8 cellular contexts compared by ENCODE assay signal in the genomic region with DNA sequence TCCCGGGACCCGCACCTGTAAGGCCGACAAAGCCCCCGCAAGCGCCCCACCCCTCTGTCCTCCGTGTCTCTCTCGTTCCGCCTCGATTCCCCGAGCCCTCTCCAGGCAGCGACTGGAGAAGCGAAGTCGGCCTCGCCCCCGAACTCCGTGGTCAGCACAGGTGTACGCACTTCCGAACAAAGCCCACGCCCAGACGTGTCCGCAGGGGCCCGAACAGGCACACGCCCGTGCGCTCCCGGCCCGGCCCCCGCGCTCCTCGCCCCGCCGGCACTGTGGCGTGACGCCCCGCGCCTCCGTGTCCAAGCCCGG. TPM values are rescaled to one million over a fixed set of nuclear protein-coding genes. Genes with fewer than 3 reads are reported as not detected.
A peak's percentile ranks its signal among the peaks of the same experiment; 100 is the strongest.
DNase-seq lines count a peak whose midpoint lies in the region; ATAC-seq and TF ChIP-seq lines count a peak whose summit lies in the region.

No MANE protein-coding gene starts in this region.

- CTCF ChIA-PET in CD8-positive, alpha-beta T cell (lab: Charles Lee): interaction anchor here (1.0 to 5.7 kb wide), 3 partner anchors 13 to 70 kb away, joined by 3 to 77 read pairs (median 27); no protein-coding TSS in a partner anchor
- CTCF ChIA-PET in CD4-positive, alpha-beta memory T cell (lab: Charles Lee; ENCODE audit: partially characterized antibody): no interaction called here

- POLR2A ChIA-PET in CD8-positive, alpha-beta T cell (lab: Charles Lee): interaction anchor here (0.8 to 1.5 kb wide), 4 partner anchors 11 to 69 kb away, joined by 3 to 4 read pairs (median 3); no protein-coding TSS in a partner anchor
- POLR2A ChIA-PET in CD4-positive, alpha-beta memory T cell (lab: Charles Lee; ENCODE audit: partially characterized antibody): no interaction called here

- H3K36me3 Mint-ChIP-seq in CD8-positive, alpha-beta T cell: no peaks in the 10 kb centered on the region
- peaks cover 0 to 17% of the 10 kb centered on the region in 2 donors for H3K36me3 Mint-ChIP-seq in activated naive CD4-positive, alpha-beta T cell treated with anti-CD3 and anti-CD28 coated beads, Interleukin-2, amount 50 U/mL, for 72 hours
- no peaks in the 10 kb centered on the region for H3K36me3 Mint-ChIP-seq in CD4-positive, alpha-beta memory T cell

- H3K27me3 ChIP-seq in CD8-positive, alpha-beta T cell (ENCODE audit: insufficient read depth, low read length): no peaks in the 10 kb centered on the region
- H3K27me3 ChIP-seq in HAP-1 (ENCODE audit: low read depth): peaks cover 63% of the 10 kb centered on the region
- H3K27me3 ChIP-seq in iPS-15b (ENCODE audit: control insufficient read depth, insufficient read depth, low read length): peaks cover 45% of the 10 kb centered on the region
- peaks cover 22% of the 10 kb centered on the region for H3K27me3 ChIP-seq in CD4-positive, alpha-beta memory T cell (ENCODE audit: insufficient read depth, low read length)

- in situ Hi-C loops in HAP-1 (cut with MboI; ENCODE audit: low sequenced_read_pairs): loop anchor here (10.0 kb wide), 1 partner anchor 281 kb away; no protein-coding TSS in a partner anchor

- no peak overlapping the region for H3K9ac ChIP-seq in iPS-15b (ENCODE audit: low read depth, low read length)

- peak overlapping the region; percentile 49 for H3K27ac ChIP-seq in CD8-positive, alpha-beta T cell (ENCODE audit: low read depth, low read length)
- no peak overlapping the region for H3K27ac ChIP-seq in CD4-positive, alpha-beta memory T cell (ENCODE audit: low read depth, low read length)

- peaks cover 48% of the 10 kb centered on the region for H3K4me1 Mint-ChIP-seq in CD8-positive, alpha-beta T cell (ENCODE audit: low read depth)
- peaks cover 2 to 23% (median 9%) of the 10 kb centered on the region in 4 donors for H3K4me1 Mint-ChIP-seq in CD4-positive, alpha-beta memory T cell

- intact Hi-C loops in CD8-positive, alpha-beta T cell (cut with DNase I, micrococcal nuclease): loop anchor here in 1 of 2 experiments (5.0 kb wide), 1 partner anchor 112 kb away; a partner anchor contains a TSS
- intact Hi-C loops in CD4-positive, alpha-beta memory T cell (cut with micrococcal nuclease): no loop called here

- ATAC-seq in CD8-positive, alpha-beta T cell: peak; percentile 6
- peak; percentile 27 to 39 for ATAC-seq in activated naive CD4-positive, alpha-beta T cell treated with anti-CD3 and anti-CD28 coated beads, Interleukin-2, amount 50 U/mL, for 72 hours
- ATAC-seq in stimulated activated naive CD8-positive, alpha-beta T cell treated with anti-CD3 and anti-CD28 coated beads, Interleukin-15, Interleukin-2, amounts not matched to agents 100 U/mL and 50 U/mL, for 24 hours: peak; percentile 12

- no peaks in the 10 kb centered on the region for H3K9me3 Mint-ChIP-seq in CD8-positive, alpha-beta T cell
- no peaks in the 10 kb centered on the region for H3K9me3 Mint-ChIP-seq in activated naive CD4-positive, alpha-beta T cell treated with anti-CD3 and anti-CD28 coated beads, Interleukin-2, amount 50 U/mL, for 72 hours
- H3K9me3 Mint-ChIP-seq in CD4-positive, alpha-beta memory T cell: peaks cover 0 to 2% (median 0%) of the 10 kb centered on the region in 8 donors

- H3K4me3 ChIP-seq in CD8-positive, alpha-beta T cell (ENCODE audit: low read depth, low read length): peak overlapping the region; percentile 53
- H3K4me3 ChIP-seq in HAP-1 (peak overlapping the region; percentile 36), iPS-15b (ENCODE audit: low read depth, low read length) (peak overlapping the region; percentile 84)
- no peak overlapping the region for H3K4me3 ChIP-seq in CD4-positive, alpha-beta memory T cell (ENCODE audit: low read length in 2 of 2)

- DNase-seq in CD8-positive, alpha-beta T cell: peak in 1 of 7 experiments; percentile 15
- no peak for DNase-seq in HAP-1 (ENCODE audit: low spot score in 2 of 2)
- peak in 1 of 2 donors; percentile 21 for DNase-seq in activated naive CD4-positive, alpha-beta T cell treated with anti-CD3 and anti-CD28 coated beads, Interleukin-2, amount 50 U/mL, for 72 hours (ENCODE audit: low spot score in 2 of 2)
- peak; percentile 35 for DNase-seq in stimulated activated naive CD8-positive, alpha-beta T cell treated with anti-CD3 and anti-CD28 coated beads, Interleukin-15, Interleukin-2, amounts not matched to agents 100 U/mL and 50 U/mL, for 24 hours
- DNase-seq in NK-92 (lab: John Stamatoyannopoulos, UW; ENCODE audit: unreplicated experiment): no peak
- no peak for DNase-seq in NCI-H1694 treated with DMSO at 0.1 percent for 48 hours (lab: John Stamatoyannopoulos, UW)
- no peak for DNase-seq in CD4-positive, alpha-beta memory T cell

- no peaks in the 10 kb centered on the region for H3K36me3 ChIP-seq in CD8-positive, alpha-beta T cell (ENCODE audit: insufficient read depth, low read length)
- H3K36me3 ChIP-seq in HAP-1 (replicated peaks) (no peaks in the 10 kb centered on the region), iPS-15b (ENCODE audit: control insufficient read depth, insufficient read depth, low read length) (no peaks in the 10 kb centered on the region)
- H3K36me3 ChIP-seq in CD4-positive, alpha-beta memory T cell (ENCODE audit: insufficient read depth, low read length): no peaks in the 10 kb centered on the region

- peak overlapping the region; percentile 94 for H3K4me3 Mint-ChIP-seq in CD8-positive, alpha-beta T cell
- H3K4me3 Mint-ChIP-seq in CD4-positive, alpha-beta memory T cell: peak overlapping the region in 2 of 8 donors; percentile 42 to 54

- H3K27ac Mint-ChIP-seq in CD8-positive, alpha-beta T cell: no peak overlapping the region
- H3K27ac Mint-ChIP-seq in activated naive CD4-positive, alpha-beta T cell treated with anti-CD3 and anti-CD28 coated beads, Interleukin-2, amount 50 U/mL, for 72 hours: no peak overlapping the region
- no peak overlapping the region for H3K27ac Mint-ChIP-seq in CD4-positive, alpha-beta memory T cell

- no peak for TF ChIP-seq CTCF in CD8-positive, alpha-beta T cell (IDR thresholded peaks at IDR 0.05)

- H3K9me3 ChIP-seq in CD8-positive, alpha-beta T cell (ENCODE audit: low read length): no peaks in the 10 kb centered on the region
- H3K9me3 ChIP-seq in HAP-1 (no peaks in the 10 kb centered on the region), iPS-15b (ENCODE audit: control insufficient read depth, insufficient read depth, low read length) (no peaks in the 10 kb centered on the region)
- H3K9me3 ChIP-seq in CD4-positive, alpha-beta memory T cell (ENCODE audit: control insufficient read depth in 1 of 2, low read length in 2 of 2): no peaks in the 10 kb centered on the region

- H3K27me3 Mint-ChIP-seq in CD8-positive, alpha-beta T cell (ENCODE audit: low read depth): peaks cover 19% of the 10 kb centered on the region
- peaks cover 39 to 46% of the 10 kb centered on the region in 2 donors for H3K27me3 Mint-ChIP-seq in CD4-positive, alpha-beta memory T cell

- H3K4me1 ChIP-seq in CD8-positive, alpha-beta T cell (ENCODE audit: insufficient read depth, low read length): peaks cover 34% of the 10 kb centered on the region
- no peaks in the 10 kb centered on the region for H3K4me1 ChIP-seq in HAP-1
- peaks cover 9% of the 10 kb centered on the region for H3K4me1 ChIP-seq in iPS-15b (ENCODE audit: control insufficient read depth, insufficient read depth, low read length)
- no peaks in the 10 kb centered on the region for H3K4me1 ChIP-seq in CD4-positive, alpha-beta memory T cell (ENCODE audit: insufficient read depth, low read length)

RNA-seq across cellular contexts. Expression of a gene that starts 0.8 kb away (rescaled TPM):
- total RNA-seq in CD8-positive, alpha-beta T cell: 10 to 100 TPM; 13.2 to 14.8 TPM
- under 1 TPM; 0.09 to 0.80 TPM for total RNA-seq in activated naive CD4-positive, alpha-beta T cell treated with anti-CD3 and anti-CD28 coated beads, Interleukin-2, amount 50 U/mL, for 72 hours
- total RNA-seq in CD4-positive, alpha-beta memory T cell: under 1 TPM; 0.22 to 0.41 TPM
- polyA plus RNA-seq in CD4-positive, alpha-beta memory T cell: under 1 TPM in 1 of 2 donors, not detected in 1; 0.32 TPM

Comparison
In these comparisons a context has a peak if more than half of its experiments do, and no peak if none do; other contexts are left out.
1. H3K4me3 ChIP-seq: peak in CD8-positive, alpha-beta T cell (single experiment), HAP-1 (single experiment) and iPS-15b (single experiment); none in CD4-positive, alpha-beta memory T cell (0 of 2).
2. RNA of a gene that starts 0.8 kb away (total RNA-seq): 13.2 to 14.8 TPM in CD8-positive, alpha-beta T cell; 0.09 to 0.80 TPM in activated naive CD4-positive, alpha-beta T cell treated with anti-CD3 and anti-CD28 coated beads, Interleukin-2, amount 50 U/mL, for 72 hours and 0.22 to 0.41 TPM in CD4-positive, alpha-beta memory T cell; every median in the first group is over 4 times any median in the second.
3. Peak in every context shown above with its lines, with median percentiles within 50 percentile points of each other: ATAC-seq.